Comparison of ENCODE assay signal across 9 cellular contexts in genomic region chr15:87672309-87672897, GRCh38.
A peak's percentile ranks its signal among the peaks of the same experiment; 100 is the strongest.
DNase-seq lines count a peak whose midpoint lies in the region; ATAC-seq and TF ChIP-seq lines count a peak whose summit lies in the region.
"Had no signal": no experiment of that assay in that cellular context is flagged by ENCODE, and none has a peak within 500 bp of the region (broad histone marks: within the 10 kb centered on the region; RNA-seq: fewer than 3 reads in every experiment).

No MANE protein-coding gene starts in this region.

- no peak overlapping the region for H2BK15ac ChIP-seq in H9 (ENCODE audit: low read depth, low read length)

- no peak overlapping the region for H3T11ph ChIP-seq in H9 (ENCODE audit: low read length)

- H4K20me1 ChIP-seq in H9 (ENCODE audit: control insufficient read depth, insufficient read depth, insufficient read length) (no peaks in the 10 kb centered on the region), smooth muscle cell (ENCODE audit: low read depth) (no peaks in the 10 kb centered on the region)

- H3K36me3 ChIP-seq in RWPE2 (ENCODE audit: low read depth), result no peaks in the 10 kb centered on the region
- H3K36me3 ChIP-seq in smooth muscle cell (ENCODE audit: low read depth), result no peaks in the 10 kb centered on the region
- H3K36me3 ChIP-seq in naive thymus-derived CD4-positive, alpha-beta T cell (ENCODE audit: control insufficient read depth in 2 of 3, insufficient read depth in 3 of 3, low read length in 3 of 3), result no peaks in the 10 kb centered on the region

- H3K4ac ChIP-seq in H9 (ENCODE audit: low read depth, low read length), result no peak overlapping the region

- no peak overlapping the region for H2BK120ac ChIP-seq in H9 (ENCODE audit: low read depth, low read length, poor library complexity, severe bottlenecking)

- H2AFZ ChIP-seq in H9 (ENCODE audit: low read length) (no peak overlapping the region), smooth muscle cell (ENCODE audit: low read depth) (no peak overlapping the region)

- no peak overlapping the region for H3K23ac ChIP-seq in H9 (ENCODE audit: insufficient read length, low read depth, low read length)

- H4K8ac ChIP-seq in H9 (replicated peaks; ENCODE audit: insufficient read length, low read depth, low read length), result no peak overlapping the region

- no peak overlapping the region for H3K4me3 Mint-ChIP-seq in H9
- no peak overlapping the region for H3K4me3 Mint-ChIP-seq in glutamatergic neuron (ENCODE audit: unreplicated experiment)
- no peak overlapping the region for H3K4me3 Mint-ChIP-seq in naive thymus-derived CD4-positive, alpha-beta T cell
- H3K4me3 Mint-ChIP-seq: central memory CD8-positive, alpha-beta T cell had no signal

- H3K4me3 ChIP-seq in RWPE2 (ENCODE audit: severe bottlenecking) (no peak overlapping the region), smooth muscle cell (no peak overlapping the region)
- no peak overlapping the region for H3K4me3 ChIP-seq in naive thymus-derived CD4-positive, alpha-beta T cell (ENCODE audit: low read length)

- H3K9me3 ChIP-seq in H9 (ENCODE audit: control insufficient read depth, low read depth, low read length) (no peaks in the 10 kb centered on the region), RWPE2 (ENCODE audit: severe bottlenecking) (peaks cover under 1% of the 10 kb centered on the region), smooth muscle cell (replicated peaks; ENCODE audit: low read depth) (no peaks in the 10 kb centered on the region)
- peaks cover 0 to 9% (median 0%) of the 10 kb centered on the region in 3 experiments for H3K9me3 ChIP-seq in naive thymus-derived CD4-positive, alpha-beta T cell (ENCODE audit: control insufficient read depth in 2 of 3, low read length in 3 of 3)

- H3K4me2 ChIP-seq in H9 (ENCODE audit: insufficient read depth, insufficient read length, low read length), result no peak overlapping the region
- H3K4me2 ChIP-seq in smooth muscle cell, result no peak overlapping the region

- H3K14ac ChIP-seq in H9 (ENCODE audit: insufficient read depth, low read length), result no peak overlapping the region

- peak; percentile 40 for DNase-seq in H9
- DNase-seq in RWPE2 (ENCODE audit: low spot score), result no peak
- DNase-seq in glutamatergic neuron, result peak; percentile 69
- no peak for DNase-seq in smooth muscle cell (lab: John Stamatoyannopoulos, UW; ENCODE audit: unreplicated experiment)
- DNase-seq in naive thymus-derived CD4-positive, alpha-beta T cell, result no peak
- no peak for DNase-seq in Kasumi-1 (lab: John Stamatoyannopoulos, UW)

- H3K23me2 ChIP-seq in H9 (ENCODE audit: insufficient read length, low read depth, low read length, poor library complexity, severe bottlenecking), result no peaks in the 10 kb centered on the region

- H3K18ac ChIP-seq in H9 (ENCODE audit: insufficient read length, low read depth, low read length), result no peak overlapping the region

- intact Hi-C loops in naive thymus-derived CD4-positive, alpha-beta T cell (cut with micrococcal nuclease), result no loop called here

- no peaks in the 10 kb centered on the region for H3K79me2 ChIP-seq in H9 (ENCODE audit: insufficient read depth, low read length)
- H3K79me2 ChIP-seq in smooth muscle cell (ENCODE audit: low read depth), result no peaks in the 10 kb centered on the region

- H3K36me3 Mint-ChIP-seq in H9 (ENCODE audit: insufficient read depth in 1 of 3, low read depth in 3 of 3), result peaks cover 0 to 8% (median 7%) of the 10 kb centered on the region in 3 experiments; a peak in 4 of 7 replicates
- H3K36me3 Mint-ChIP-seq in glutamatergic neuron (ENCODE audit: unreplicated experiment), result peaks cover 38% of the 10 kb centered on the region
- H3K36me3 Mint-ChIP-seq in naive thymus-derived CD4-positive, alpha-beta T cell, result peaks cover 0 to 30% (median 13%) of the 10 kb centered on the region in 5 donors

- H3F3A ChIP-seq in smooth muscle cell (ENCODE audit: low read depth), result no peaks in the 10 kb centered on the region

- H3K79me1 ChIP-seq in H9 (ENCODE audit: insufficient read depth, low read depth, low read length, poor library complexity, severe bottlenecking), result no peaks in the 10 kb centered on the region

- no peak overlapping the region for H2BK20ac ChIP-seq in H9 (ENCODE audit: low read depth, low read length, poor library complexity, severe bottlenecking)

- H3K9ac ChIP-seq in H9 (ENCODE audit: extremely low read depth, insufficient read length, low read length), result no peak overlapping the region
- H3K9ac ChIP-seq in smooth muscle cell (ENCODE audit: low read depth), result no peak overlapping the region

- CTCF ChIA-PET in naive thymus-derived CD4-positive, alpha-beta T cell (lab: Charles Lee), result no interaction called here

- WGBS in H9 (ENCODE audit: extremely low coverage, insufficient read length, low lambda C conversion rate), result no CpG with 5 or more reads among the region's 4 CpGs
- WGBS in smooth muscle cell (ENCODE audit: low lambda C conversion rate), result 37% methylated on average over 4 of the region's 4 CpGs

- H3K27me3 ChIP-seq in H9 (ENCODE audit: insufficient read depth, low read length) (no peaks in the 10 kb centered on the region), RWPE2 (ENCODE audit: insufficient read depth, poor library complexity, severe bottlenecking) (no peaks in the 10 kb centered on the region), smooth muscle cell (ENCODE audit: low read depth) (no peaks in the 10 kb centered on the region)
- no peaks in the 10 kb centered on the region for H3K27me3 ChIP-seq in naive thymus-derived CD4-positive, alpha-beta T cell (ENCODE audit: control insufficient read depth in 2 of 2, insufficient read depth in 2 of 2, low read length in 2 of 2)

- ATAC-seq in RWPE2 (ENCODE audit: low read depth), result peak; percentile 54; the same call in 2 of the 3 replicates
- no peak for ATAC-seq in naive thymus-derived CD4-positive, alpha-beta T cell
- ATAC-seq in GM18861 (IDR thresholded peaks at IDR 0.05; ENCODE audit: unreplicated experiment), result no peak

- no peak overlapping the region for H3K56ac ChIP-seq in H9 (ENCODE audit: insufficient read length, low read depth, low read length)

- H3K9me3 Mint-ChIP-seq in H9 (peaks cover 5 to 13% of the 10 kb centered on the region in 2 experiments), glutamatergic neuron (ENCODE audit: unreplicated experiment) (peaks cover 6% of the 10 kb centered on the region)
- H3K9me3 Mint-ChIP-seq in naive thymus-derived CD4-positive, alpha-beta T cell, result peaks cover 15 to 44% (median 24%) of the 10 kb centered on the region in 11 donors

- H3K4me1 Mint-ChIP-seq in H9 (peaks cover 3 to 5% of the 10 kb centered on the region in 2 experiments; a peak in 3 of 4 replicates), glutamatergic neuron (ENCODE audit: low read depth, unreplicated experiment) (peaks cover 16% of the 10 kb centered on the region)
- peaks cover 0 to 20% (median 0%) of the 10 kb centered on the region in 7 donors for H3K4me1 Mint-ChIP-seq in naive thymus-derived CD4-positive, alpha-beta T cell
- H3K4me1 Mint-ChIP-seq: central memory CD8-positive, alpha-beta T cell had no signal

- H3K27me3 Mint-ChIP-seq in H9 (ENCODE audit: low read depth), result no peaks in the 10 kb centered on the region; the same call in none of the 2 replicates
- H3K27me3 Mint-ChIP-seq in glutamatergic neuron (ENCODE audit: unreplicated experiment), result peaks cover 2% of the 10 kb centered on the region
- H3K27me3 Mint-ChIP-seq in naive thymus-derived CD4-positive, alpha-beta T cell, result peaks cover 0 to 8% (median 0%) of the 10 kb centered on the region in 5 donors

- H2BK5ac ChIP-seq in H9 (ENCODE audit: insufficient read length, low read length), result no peak overlapping the region

- TF ChIP-seq CTCF in H9 (conservative IDR thresholded peaks at IDR 0.05), result peak; percentile 70
- TF ChIP-seq CTCF in RWPE2 (IDR thresholded peaks at IDR 0.05; ENCODE audit: poor library complexity, severe bottlenecking), result peak; percentile 88
- TF ChIP-seq CTCF in glutamatergic neuron (IDR thresholded peaks at IDR 0.05; ENCODE audit: partially characterized antibody, unreplicated experiment), result peak; percentile 79
- peak; percentile 72 for TF ChIP-seq CTCF in smooth muscle cell (IDR thresholded peaks at IDR 0.05; ENCODE audit: borderline replicate concordance, insufficient read depth, poor library complexity, severe bottlenecking)

- no peak overlapping the region for H3K27ac Mint-ChIP-seq in H9
- H3K27ac Mint-ChIP-seq in glutamatergic neuron (ENCODE audit: unreplicated experiment), result no peak overlapping the region
- H3K27ac Mint-ChIP-seq in naive thymus-derived CD4-positive, alpha-beta T cell, result no peak overlapping the region

- no peak overlapping the region for H2BK12ac ChIP-seq in H9 (ENCODE audit: insufficient read length, low read depth, low read length)

- POLR2A ChIA-PET in naive thymus-derived CD4-positive, alpha-beta T cell (lab: Charles Lee), result no interaction called here

- no peak overlapping the region for H4K5ac ChIP-seq in H9 (ENCODE audit: insufficient read length, low read depth, low read length)

- H3K4me1 ChIP-seq in H9 (ENCODE audit: insufficient read depth, low read length) (no peaks in the 10 kb centered on the region), RWPE2 (ENCODE audit: insufficient read depth, poor library complexity, severe bottlenecking) (peaks cover 9% of the 10 kb centered on the region), smooth muscle cell (ENCODE audit: low read depth) (no peaks in the 10 kb centered on the region)
- no peaks in the 10 kb centered on the region for H3K4me1 ChIP-seq in naive thymus-derived CD4-positive, alpha-beta T cell (ENCODE audit: control insufficient read depth in 2 of 2, insufficient read depth in 2 of 2, low read length in 2 of 2)

- H4K91ac ChIP-seq in H9 (ENCODE audit: insufficient read length, low read depth, low read length), result no peak overlapping the region

- H3K27ac ChIP-seq in H9 (ENCODE audit: insufficient read length, low read depth, low read length), result no peak overlapping the region
- no peak overlapping the region for H3K27ac ChIP-seq in RWPE2 (ENCODE audit: poor library complexity, severe bottlenecking)
- no peak overlapping the region for H3K27ac ChIP-seq in smooth muscle cell (ENCODE audit: low read depth)
- H3K27ac ChIP-seq in naive thymus-derived CD4-positive, alpha-beta T cell (ENCODE audit: low read depth, low read length), result no peak overlapping the region
- H3K27ac ChIP-seq: HL-60 had no signal

- no peak overlapping the region for H2AK5ac ChIP-seq in H9 (ENCODE audit: insufficient read length, low read length)

Comparison
In these comparisons a context has a peak if more than half of its experiments do, and no peak if none do; other contexts are left out.
1. DNase-seq: peak in H9 (single experiment) and glutamatergic neuron (single experiment); none in RWPE2 (single experiment), smooth muscle cell (single experiment), naive thymus-derived CD4-positive, alpha-beta T cell (0 of 9) and Kasumi-1 (0 of 2).
2. Peak in every context shown above with its lines, with median percentiles within 50 percentile points of each other: CTCF ChIP-seq.